7 cellular contexts compared by ENCODE assay signal in the genomic region with DNA sequence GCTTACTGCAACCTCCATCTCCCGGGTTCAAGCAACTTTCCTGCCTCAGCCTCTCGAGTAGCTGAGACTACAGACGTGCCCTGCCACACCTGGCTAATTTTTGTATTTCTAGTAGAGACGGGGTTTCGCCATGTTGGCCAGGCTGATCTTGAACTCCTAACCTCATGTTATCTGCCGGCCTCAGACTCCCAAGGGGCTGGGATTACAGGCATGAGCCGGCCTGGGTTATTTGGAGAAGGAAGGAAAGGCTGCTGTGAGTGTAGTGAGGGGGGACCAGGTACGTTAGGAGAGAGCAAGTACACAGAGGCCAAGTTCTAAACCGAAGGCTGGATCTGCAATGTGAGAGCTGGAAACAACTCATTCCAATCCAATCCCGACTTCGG. TPM values are rescaled to one million over a fixed set of nuclear protein-coding genes. Genes with fewer than 3 reads are reported as not detected.
DNase-seq lines count a peak whose midpoint lies in the region; ATAC-seq, FAIRE-seq and TF ChIP-seq lines count a peak whose summit lies in the region.
"Had no signal": no experiment of that assay in that cellular context is flagged by ENCODE, and none has a peak within 500 bp of the region (broad histone marks: within the 10 kb centered on the region; RNA-seq: fewer than 3 reads in every experiment).

No MANE protein-coding gene starts in this region.

- CTCF ChIA-PET in Caco-2 (lab: Charles Lee) = interaction anchor here (0.9 to 1.6 kb wide), 10 partner anchors 8 to 208 kb away, joined by 3 to 9 read pairs (median 4); partner anchors contain the start of genes PPP2R5B and ZNHIT2

- no peaks in the 10 kb centered on the region for H3K27me3 Mint-ChIP-seq in Caco-2 (ENCODE audit: insufficient read depth, unreplicated experiment)
- H3K27me3 Mint-ChIP-seq in nephron (ENCODE audit: low read depth) = no peaks in the 10 kb centered on the region

- peaks cover 37% of the 10 kb centered on the region for H3K4me1 ChIP-seq in Caco-2

- H3K4me3 Mint-ChIP-seq in Caco-2 (ENCODE audit: unreplicated experiment) (peak overlapping the region; percentile 56), nephron (peak overlapping the region in 2 of 3 experiments; percentile 31 to 39)

- ATAC-seq in GM19467 (IDR thresholded peaks at IDR 0.05; ENCODE audit: unreplicated experiment) = no peak

- BruUV-seq in Caco-2 (replicated peaks; lab: Mats Ljungman, UMichigan) = TSS peak; percentile 61

- H3K4me3 ChIP-seq in Caco-2 (ENCODE audit: low read depth, low read length) (no peak overlapping the region), brain microvascular endothelial cell (ENCODE audit: low read depth, low read length) (peak overlapping the region; percentile 35)

- H3K27me3 ChIP-seq in Caco-2 (replicated peaks; ENCODE audit: control insufficient read depth, insufficient read depth, low read length) = no peaks in the 10 kb centered on the region
- H3K27me3 ChIP-seq in brain microvascular endothelial cell (replicated peaks) = no peaks in the 10 kb centered on the region

- DNase-seq in Caco-2 (no peak), brain microvascular endothelial cell (no peak), GM19239 (ENCODE audit: insufficient read length, low spot score) (no peak), dedifferentiated amniotic fluid mesenchymal stem cell (ENCODE audit: extremely low spot score) (no peak)

- no peak for FAIRE-seq in GM19239 (lab: Jason Lieb, UNC)

- H3K36me3 ChIP-seq in Caco-2 (ENCODE audit: control insufficient read depth, insufficient read depth, low read length) = no peaks in the 10 kb centered on the region
- H3K36me3 ChIP-seq in brain microvascular endothelial cell (replicated peaks) = no peaks in the 10 kb centered on the region

- peaks cover 26% of the 10 kb centered on the region for H3K4me1 Mint-ChIP-seq in Caco-2 (ENCODE audit: low read depth, unreplicated experiment)
- peaks cover 23% of the 10 kb centered on the region for H3K4me1 Mint-ChIP-seq in nephron

- TF ChIP-seq CTCF in Caco-2 (IDR thresholded peaks at IDR 0.05; ENCODE audit: insufficient read depth in 1 of 2, low read depth in 1 of 2, low read length in 1 of 2, severe bottlenecking in 1 of 2, unreplicated experiment in 1 of 2) (no peak), brain microvascular endothelial cell (IDR thresholded peaks at IDR 0.05; ENCODE audit: low read depth, low read length, missing control alignments) (no peak), nephron (IDR thresholded peaks at IDR 0.05; ENCODE audit: unreplicated experiment in 3 of 3) (no peak)

- POLR2A ChIA-PET in Caco-2 (lab: Charles Lee) = interaction anchor here (1.2 kb wide), 1 partner anchor 17 kb away, joined by 3 read pairs; no protein-coding TSS in a partner anchor

- no peaks in the 10 kb centered on the region for H3K9me3 Mint-ChIP-seq in Caco-2 (ENCODE audit: unreplicated experiment)
- H3K9me3 Mint-ChIP-seq in nephron = no peaks in the 10 kb centered on the region

- intact Hi-C loops in Caco-2 (cut with micrococcal nuclease; ENCODE audit: unreplicated experiment) = loop anchor here (2.0 to 5.0 kb wide), 2 partner anchors 80 to 149 kb away; partner anchors contain the start of gene ATG2A

- H3K27ac Mint-ChIP-seq in Caco-2 (ENCODE audit: unreplicated experiment) = peak overlapping the region; percentile 63
- peak overlapping the region in 2 of 3 experiments; percentile 75 to 88 for H3K27ac Mint-ChIP-seq in nephron

- H3K36me3 Mint-ChIP-seq in Caco-2 (ENCODE audit: insufficient read depth, unreplicated experiment) (no peaks in the 10 kb centered on the region), nephron (ENCODE audit: low read depth) (no peaks in the 10 kb centered on the region)

- H3K27ac ChIP-seq in brain microvascular endothelial cell = no peak overlapping the region

- H3K9me3 ChIP-seq in Caco-2 = no peaks in the 10 kb centered on the region

- in situ Hi-C loops in brain microvascular endothelial cell (cut with HindIII; ENCODE audit: low pct_ligation_motif_present, low sequenced_read_pairs) = no loop called here

RNA-seq across cellular contexts. Expression of gene BATF2, which starts 0.5 kb away (rescaled TPM):
- 0.79 and 1.4 TPM in 2 replicates for total RNA-seq in Caco-2 (2022)
- total RNA-seq: H7 had no signal

RNA-seq across cellular contexts. Expression of gene ARL2, which starts 17.6 kb away (rescaled TPM):
- 91.7 and 103 TPM in 2 replicates for total RNA-seq in Caco-2 (2022)

RNA-seq across cellular contexts. Expression of gene MAJIN, which starts 24.4 kb away (rescaled TPM):
- not detected in 2 replicates for total RNA-seq in Caco-2 (2022)

RNA-seq across cellular contexts. Expression of gene SNX15, which starts 30.9 kb away (rescaled TPM):
- total RNA-seq in Caco-2 (2022) = 35.5 and 35.8 TPM in 2 replicates

RNA-seq across cellular contexts. Expression of gene SAC3D1, which starts 44.7 kb away (rescaled TPM):
- 21.2 and 21.6 TPM in 2 replicates for total RNA-seq in Caco-2 (2022)
